In the genomic region with DNA sequence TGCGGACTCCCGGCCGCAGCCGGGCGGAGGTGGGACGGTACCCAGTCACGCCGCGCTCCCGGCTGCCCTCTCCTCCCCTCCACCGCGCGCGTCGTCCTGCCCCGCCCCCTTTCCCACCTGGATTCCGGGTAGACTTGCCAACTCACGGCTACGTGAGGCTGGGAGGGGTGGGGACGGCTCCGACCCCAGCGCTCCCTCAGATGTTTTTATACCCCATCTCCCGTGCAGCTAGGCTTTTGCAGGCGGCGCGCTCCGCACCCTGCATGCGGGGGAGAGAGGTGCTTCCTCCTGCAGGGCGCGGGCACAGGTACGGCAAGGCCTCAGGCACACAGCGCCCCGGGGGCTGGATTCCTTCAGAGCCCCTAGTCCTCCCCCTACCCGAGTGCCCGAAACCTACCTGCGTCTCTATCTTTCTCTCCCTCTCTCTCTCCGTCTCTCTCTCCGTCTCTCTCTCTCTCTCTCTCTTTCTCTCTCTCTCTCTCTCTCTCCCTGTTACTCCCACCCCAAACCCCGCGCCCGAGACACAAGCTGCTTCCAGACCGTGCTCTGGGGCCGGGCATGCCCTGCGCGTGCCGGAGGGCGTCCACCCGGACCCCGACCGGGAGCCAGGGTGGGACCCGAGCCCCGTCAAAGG, we compare ENCODE assay signal across 1 cellular context.
A peak's percentile ranks its signal among the peaks of the same experiment; 100 is the strongest.
TF ChIP-seq lines count a peak whose summit lies in the region.

No MANE protein-coding gene starts in this region.

TF ChIP-seq in HepG2, 621 proteins besides CTCF, POLR2A, EP300 and RAD21 (continued from another document):
- TF ChIP-seq, protein P1, sequence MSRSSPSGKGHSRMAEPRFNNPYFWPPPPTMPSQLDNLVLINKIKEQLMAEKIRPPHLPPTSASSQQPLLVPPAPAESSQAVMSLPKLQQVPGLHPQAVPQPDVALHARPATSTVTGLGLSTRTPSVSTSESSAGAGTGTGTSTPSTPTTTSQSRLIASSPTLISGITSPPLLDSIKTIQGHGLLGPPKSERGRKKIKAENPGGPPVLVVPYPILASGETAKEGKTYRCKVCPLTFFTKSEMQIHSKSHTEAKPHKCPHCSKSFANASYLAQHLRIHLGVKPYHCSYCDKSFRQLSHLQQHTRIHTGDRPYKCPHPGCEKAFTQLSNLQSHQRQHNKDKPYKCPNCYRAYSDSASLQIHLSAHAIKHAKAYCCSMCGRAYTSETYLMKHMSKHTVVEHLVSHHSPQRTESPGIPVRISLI (CRISPR knock-in tag; IDR thresholded peaks at IDR 0.05; ENCODE audit: borderline replicate concordance) = 0 out of 2 replicates have a peak, but pooled peaks have one; percentile 15
- TF ChIP-seq, protein P2, sequence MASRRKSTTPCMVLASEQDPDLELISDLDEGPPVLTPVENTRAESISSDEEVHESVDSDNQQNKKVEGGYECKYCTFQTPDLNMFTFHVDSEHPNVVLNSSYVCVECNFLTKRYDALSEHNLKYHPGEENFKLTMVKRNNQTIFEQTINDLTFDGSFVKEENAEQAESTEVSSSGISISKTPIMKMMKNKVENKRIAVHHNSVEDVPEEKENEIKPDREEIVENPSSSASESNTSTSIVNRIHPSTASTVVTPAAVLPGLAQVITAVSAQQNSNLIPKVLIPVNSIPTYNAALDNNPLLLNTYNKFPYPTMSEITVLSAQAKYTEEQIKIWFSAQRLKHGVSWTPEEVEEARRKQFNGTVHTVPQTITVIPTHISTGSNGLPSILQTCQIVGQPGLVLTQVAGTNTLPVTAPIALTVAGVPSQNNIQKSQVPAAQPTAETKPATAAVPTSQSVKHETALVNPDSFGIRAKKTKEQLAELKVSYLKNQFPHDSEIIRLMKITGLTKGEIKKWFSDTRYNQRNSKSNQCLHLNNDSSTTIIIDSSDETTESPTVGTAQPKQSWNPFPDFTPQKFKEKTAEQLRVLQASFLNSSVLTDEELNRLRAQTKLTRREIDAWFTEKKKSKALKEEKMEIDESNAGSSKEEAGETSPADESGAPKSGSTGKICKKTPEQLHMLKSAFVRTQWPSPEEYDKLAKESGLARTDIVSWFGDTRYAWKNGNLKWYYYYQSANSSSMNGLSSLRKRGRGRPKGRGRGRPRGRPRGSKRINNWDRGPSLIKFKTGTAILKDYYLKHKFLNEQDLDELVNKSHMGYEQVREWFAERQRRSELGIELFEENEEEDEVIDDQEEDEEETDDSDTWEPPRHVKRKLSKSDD (CRISPR knock-in tag; IDR thresholded peaks at IDR 0.05; ENCODE audit: low read depth) = no peak
- TF ChIP-seq ZFP90 (CRISPR knock-in tag; IDR thresholded peaks at IDR 0.05; ENCODE audit: borderline replicate concordance) (no peak), ZFY (CRISPR knock-in tag; IDR thresholded peaks at IDR 0.05) (peak; percentile 40), SSRP1 (CRISPR knock-in tag; IDR thresholded peaks at IDR 0.05) (no peak), ZNF263 (CRISPR knock-in tag; IDR thresholded peaks at IDR 0.05) (no peak), NFE2 (CRISPR knock-in tag; IDR thresholded peaks at IDR 0.05) (no peak), ZMAT3 (CRISPR knock-in tag; conservative IDR thresholded peaks at IDR 0.05) (0 out of 2 replicates have a peak, but pooled peaks have one; percentile 36), ZNF253 (CRISPR knock-in tag; IDR thresholded peaks at IDR 0.05; ENCODE audit: borderline replicate concordance) (no peak), ZNF547 (CRISPR knock-in tag; IDR thresholded peaks at IDR 0.05) (no peak), NR1H2 (CRISPR knock-in tag; IDR thresholded peaks at IDR 0.05; ENCODE audit: borderline replicate concordance, low read depth) (0 out of 2 replicates have a peak, but pooled peaks have one; percentile 47), EED (CRISPR knock-in tag; IDR thresholded peaks at IDR 0.05) (no peak; the same call in 1 of the 2 replicates), MTA1 (CRISPR knock-in tag; IDR thresholded peaks at IDR 0.05; ENCODE audit: borderline replicate concordance) (peak; percentile 35), FOXK1 (CRISPR knock-in tag; IDR thresholded peaks at IDR 0.05; ENCODE audit: borderline replicate concordance, low read depth) (no peak), TOE1 (CRISPR knock-in tag; IDR thresholded peaks at IDR 0.05) (no peak), NR2F6 (IDR thresholded peaks at IDR 0.05) (no peak), NR2F6 (CRISPR knock-in tag; IDR thresholded peaks at IDR 0.05) (peak; percentile 61), NONO (IDR thresholded peaks at IDR 0.05) (no peak), NONO (CRISPR knock-in tag; conservative IDR thresholded peaks at IDR 0.05) (peak; percentile 46), SMARCC2 (IDR thresholded peaks at IDR 0.05) (no peak), ZNF296 (CRISPR knock-in tag; conservative IDR thresholded peaks at IDR 0.05) (no peak), NAIF1 (CRISPR knock-in tag; IDR thresholded peaks at IDR 0.05; ENCODE audit: borderline replicate concordance) (no peak), TCF7L2 (IDR thresholded peaks at IDR 0.05; ENCODE audit: low read depth, low read length) (no peak), RBAK (CRISPR knock-in tag; IDR thresholded peaks at IDR 0.05) (no peak), MAF1 (CRISPR knock-in tag; IDR thresholded peaks at IDR 0.05; ENCODE audit: borderline replicate concordance) (no peak), PPARG (CRISPR knock-in tag; conservative IDR thresholded peaks at IDR 0.05) (no peak), ARNT2 (CRISPR knock-in tag; IDR thresholded peaks at IDR 0.05; ENCODE audit: low read depth) (no peak)
- TF ChIP-seq, protein P3, sequence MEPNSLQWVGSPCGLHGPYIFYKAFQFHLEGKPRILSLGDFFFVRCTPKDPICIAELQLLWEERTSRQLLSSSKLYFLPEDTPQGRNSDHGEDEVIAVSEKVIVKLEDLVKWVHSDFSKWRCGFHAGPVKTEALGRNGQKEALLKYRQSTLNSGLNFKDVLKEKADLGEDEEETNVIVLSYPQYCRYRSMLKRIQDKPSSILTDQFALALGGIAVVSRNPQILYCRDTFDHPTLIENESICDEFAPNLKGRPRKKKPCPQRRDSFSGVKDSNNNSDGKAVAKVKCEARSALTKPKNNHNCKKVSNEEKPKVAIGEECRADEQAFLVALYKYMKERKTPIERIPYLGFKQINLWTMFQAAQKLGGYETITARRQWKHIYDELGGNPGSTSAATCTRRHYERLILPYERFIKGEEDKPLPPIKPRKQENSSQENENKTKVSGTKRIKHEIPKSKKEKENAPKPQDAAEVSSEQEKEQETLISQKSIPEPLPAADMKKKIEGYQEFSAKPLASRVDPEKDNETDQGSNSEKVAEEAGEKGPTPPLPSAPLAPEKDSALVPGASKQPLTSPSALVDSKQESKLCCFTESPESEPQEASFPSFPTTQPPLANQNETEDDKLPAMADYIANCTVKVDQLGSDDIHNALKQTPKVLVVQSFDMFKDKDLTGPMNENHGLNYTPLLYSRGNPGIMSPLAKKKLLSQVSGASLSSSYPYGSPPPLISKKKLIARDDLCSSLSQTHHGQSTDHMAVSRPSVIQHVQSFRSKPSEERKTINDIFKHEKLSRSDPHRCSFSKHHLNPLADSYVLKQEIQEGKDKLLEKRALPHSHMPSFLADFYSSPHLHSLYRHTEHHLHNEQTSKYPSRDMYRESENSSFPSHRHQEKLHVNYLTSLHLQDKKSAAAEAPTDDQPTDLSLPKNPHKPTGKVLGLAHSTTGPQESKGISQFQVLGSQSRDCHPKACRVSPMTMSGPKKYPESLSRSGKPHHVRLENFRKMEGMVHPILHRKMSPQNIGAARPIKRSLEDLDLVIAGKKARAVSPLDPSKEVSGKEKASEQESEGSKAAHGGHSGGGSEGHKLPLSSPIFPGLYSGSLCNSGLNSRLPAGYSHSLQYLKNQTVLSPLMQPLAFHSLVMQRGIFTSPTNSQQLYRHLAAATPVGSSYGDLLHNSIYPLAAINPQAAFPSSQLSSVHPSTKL (CRISPR knock-in tag; IDR thresholded peaks at IDR 0.05) = peak; percentile 43; the same call in 1 of the 2 replicates
- TF ChIP-seq, protein P4, sequence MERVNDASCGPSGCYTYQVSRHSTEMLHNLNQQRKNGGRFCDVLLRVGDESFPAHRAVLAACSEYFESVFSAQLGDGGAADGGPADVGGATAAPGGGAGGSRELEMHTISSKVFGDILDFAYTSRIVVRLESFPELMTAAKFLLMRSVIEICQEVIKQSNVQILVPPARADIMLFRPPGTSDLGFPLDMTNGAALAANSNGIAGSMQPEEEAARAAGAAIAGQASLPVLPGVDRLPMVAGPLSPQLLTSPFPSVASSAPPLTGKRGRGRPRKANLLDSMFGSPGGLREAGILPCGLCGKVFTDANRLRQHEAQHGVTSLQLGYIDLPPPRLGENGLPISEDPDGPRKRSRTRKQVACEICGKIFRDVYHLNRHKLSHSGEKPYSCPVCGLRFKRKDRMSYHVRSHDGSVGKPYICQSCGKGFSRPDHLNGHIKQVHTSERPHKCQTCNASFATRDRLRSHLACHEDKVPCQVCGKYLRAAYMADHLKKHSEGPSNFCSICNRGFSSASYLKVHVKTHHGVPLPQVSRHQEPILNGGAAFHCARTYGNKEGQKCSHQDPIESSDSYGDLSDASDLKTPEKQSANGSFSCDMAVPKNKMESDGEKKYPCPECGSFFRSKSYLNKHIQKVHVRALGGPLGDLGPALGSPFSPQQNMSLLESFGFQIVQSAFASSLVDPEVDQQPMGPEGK (CRISPR knock-in tag; IDR thresholded peaks at IDR 0.05) = peak; percentile 70; the same call in 1 of the 2 replicates
- TF ChIP-seq, protein P5, sequence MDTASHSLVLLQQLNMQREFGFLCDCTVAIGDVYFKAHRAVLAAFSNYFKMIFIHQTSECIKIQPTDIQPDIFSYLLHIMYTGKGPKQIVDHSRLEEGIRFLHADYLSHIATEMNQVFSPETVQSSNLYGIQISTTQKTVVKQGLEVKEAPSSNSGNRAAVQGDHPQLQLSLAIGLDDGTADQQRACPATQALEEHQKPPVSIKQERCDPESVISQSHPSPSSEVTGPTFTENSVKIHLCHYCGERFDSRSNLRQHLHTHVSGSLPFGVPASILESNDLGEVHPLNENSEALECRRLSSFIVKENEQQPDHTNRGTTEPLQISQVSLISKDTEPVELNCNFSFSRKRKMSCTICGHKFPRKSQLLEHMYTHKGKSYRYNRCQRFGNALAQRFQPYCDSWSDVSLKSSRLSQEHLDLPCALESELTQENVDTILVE (CRISPR knock-in tag; IDR thresholded peaks at IDR 0.05) = 0 out of 2 replicates have a peak, but pooled peaks have one; percentile 22
- TF ChIP-seq, protein P6, sequence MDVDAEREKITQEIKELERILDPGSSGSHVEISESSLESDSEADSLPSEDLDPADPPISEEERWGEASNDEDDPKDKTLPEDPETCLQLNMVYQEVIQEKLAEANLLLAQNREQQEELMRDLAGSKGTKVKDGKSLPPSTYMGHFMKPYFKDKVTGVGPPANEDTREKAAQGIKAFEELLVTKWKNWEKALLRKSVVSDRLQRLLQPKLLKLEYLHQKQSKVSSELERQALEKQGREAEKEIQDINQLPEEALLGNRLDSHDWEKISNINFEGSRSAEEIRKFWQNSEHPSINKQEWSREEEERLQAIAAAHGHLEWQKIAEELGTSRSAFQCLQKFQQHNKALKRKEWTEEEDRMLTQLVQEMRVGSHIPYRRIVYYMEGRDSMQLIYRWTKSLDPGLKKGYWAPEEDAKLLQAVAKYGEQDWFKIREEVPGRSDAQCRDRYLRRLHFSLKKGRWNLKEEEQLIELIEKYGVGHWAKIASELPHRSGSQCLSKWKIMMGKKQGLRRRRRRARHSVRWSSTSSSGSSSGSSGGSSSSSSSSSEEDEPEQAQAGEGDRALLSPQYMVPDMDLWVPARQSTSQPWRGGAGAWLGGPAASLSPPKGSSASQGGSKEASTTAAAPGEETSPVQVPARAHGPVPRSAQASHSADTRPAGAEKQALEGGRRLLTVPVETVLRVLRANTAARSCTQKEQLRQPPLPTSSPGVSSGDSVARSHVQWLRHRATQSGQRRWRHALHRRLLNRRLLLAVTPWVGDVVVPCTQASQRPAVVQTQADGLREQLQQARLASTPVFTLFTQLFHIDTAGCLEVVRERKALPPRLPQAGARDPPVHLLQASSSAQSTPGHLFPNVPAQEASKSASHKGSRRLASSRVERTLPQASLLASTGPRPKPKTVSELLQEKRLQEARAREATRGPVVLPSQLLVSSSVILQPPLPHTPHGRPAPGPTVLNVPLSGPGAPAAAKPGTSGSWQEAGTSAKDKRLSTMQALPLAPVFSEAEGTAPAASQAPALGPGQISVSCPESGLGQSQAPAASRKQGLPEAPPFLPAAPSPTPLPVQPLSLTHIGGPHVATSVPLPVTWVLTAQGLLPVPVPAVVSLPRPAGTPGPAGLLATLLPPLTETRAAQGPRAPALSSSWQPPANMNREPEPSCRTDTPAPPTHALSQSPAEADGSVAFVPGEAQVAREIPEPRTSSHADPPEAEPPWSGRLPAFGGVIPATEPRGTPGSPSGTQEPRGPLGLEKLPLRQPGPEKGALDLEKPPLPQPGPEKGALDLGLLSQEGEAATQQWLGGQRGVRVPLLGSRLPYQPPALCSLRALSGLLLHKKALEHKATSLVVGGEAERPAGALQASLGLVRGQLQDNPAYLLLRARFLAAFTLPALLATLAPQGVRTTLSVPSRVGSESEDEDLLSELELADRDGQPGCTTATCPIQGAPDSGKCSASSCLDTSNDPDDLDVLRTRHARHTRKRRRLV (CRISPR knock-in tag; IDR thresholded peaks at IDR 0.05) = no peak
TF ChIP-seq in HepG2: peak in this region for 113.
